8 cellular contexts compared by ENCODE assay signal in genomic region chr19:18408053-18408476, GRCh38. TPM values are rescaled to one million over a fixed set of nuclear protein-coding genes. Genes with fewer than 3 reads are reported as not detected.
DNase-seq lines count a peak whose midpoint lies in the region; ATAC-seq and TF ChIP-seq lines count a peak whose summit lies in the region.

No MANE protein-coding gene starts in this region.

- no peaks in the 10 kb centered on the region for H3K36me3 Mint-ChIP-seq in activated CD8-positive, alpha-beta T cell treated with anti-CD3 and anti-CD28 coated beads for 36 hours (ENCODE audit: low read depth)
- no peaks in the 10 kb centered on the region for H3K36me3 Mint-ChIP-seq in memory B cell

- H3K27ac ChIP-seq in HL-60 (replicated peaks) = no peak overlapping the region
- H3K27ac ChIP-seq in vagina = no peak overlapping the region

- no peaks in the 10 kb centered on the region for H3K9me3 ChIP-seq in vagina

- DNase-seq in BJ (ENCODE audit: low read depth) = no peak
- peak in 1 of 2 experiments; percentile 49 for DNase-seq in HL-60 (ENCODE audit: low read depth in 1 of 2, low spot score in 1 of 2)
- peak; percentile 62 for DNase-seq in activated CD8-positive, alpha-beta T cell treated with anti-CD3 and anti-CD28 coated beads for 36 hours
- peak; percentile 67 to 77 for DNase-seq in memory B cell (ENCODE audit: low spot score in 2 of 2)
- DNase-seq in vagina (ENCODE audit: extremely low spot score in 2 of 2) = no peak
- DNase-seq in HPDE6-E6E7 (ENCODE audit: extremely low spot score) = no peak
- DNase-seq in posterior cingulate gyrus = no peak

- no peak overlapping the region for H3K27ac Mint-ChIP-seq in activated CD8-positive, alpha-beta T cell treated with anti-CD3 and anti-CD28 coated beads for 36 hours
- H3K27ac Mint-ChIP-seq in memory B cell = peak overlapping the region; percentile 75

- CTCF ChIA-PET in BJ (lab: Yijun Ruan, JAX) = interaction anchor here (1.3 to 1.4 kb wide), 2 partner anchors 18 to 59 kb away, joined by 3 to 4 read pairs; no protein-coding TSS in a partner anchor
- CTCF ChIA-PET in activated CD8-positive, alpha-beta T cell treated with anti-CD3 and anti-CD28 coated beads for 36 hours (lab: Charles Lee) = no interaction called here

- TF ChIP-seq CTCF in BJ (IDR thresholded peaks at IDR 0.05; ENCODE audit: insufficient read depth, low read depth, low read length) = peak; percentile 56
- peak; percentile 19 for TF ChIP-seq CTCF in HL-60 (IDR thresholded peaks at IDR 0.05; ENCODE audit: insufficient read depth, low read length)
- TF ChIP-seq CTCF in activated CD8-positive, alpha-beta T cell treated with anti-CD3 and anti-CD28 coated beads for 36 hours (IDR thresholded peaks at IDR 0.05) = peak; percentile 58
- TF ChIP-seq CTCF in vagina (IDR thresholded peaks at IDR 0.05) = no peak

- TF ChIP-seq POLR2A in GM15510 (IDR thresholded peaks at IDR 0.05; ENCODE audit: borderline replicate concordance, extremely low read depth, insufficient read length) (peak; percentile 23), vagina (IDR thresholded peaks at IDR 0.05) (no peak)

- H3K27me3 ChIP-seq in BJ (ENCODE audit: control insufficient read depth, insufficient read depth, low read length) (no peaks in the 10 kb centered on the region), HL-60 (ENCODE audit: insufficient read depth, poor library complexity, severe bottlenecking) (no peaks in the 10 kb centered on the region), vagina (no peaks in the 10 kb centered on the region)

- H3K4me3 ChIP-seq in BJ (ENCODE audit: low read depth, low read length) (no peak overlapping the region), HL-60 (replicated peaks; ENCODE audit: insufficient read depth, low read length) (no peak overlapping the region), vagina (no peak overlapping the region)

- peaks cover 6% of the 10 kb centered on the region for H3K27me3 Mint-ChIP-seq in activated CD8-positive, alpha-beta T cell treated with anti-CD3 and anti-CD28 coated beads for 36 hours
- peaks cover 14% of the 10 kb centered on the region for H3K27me3 Mint-ChIP-seq in memory B cell

- H3K36me3 ChIP-seq in BJ (ENCODE audit: control insufficient read depth, insufficient read depth, low read length) (no peaks in the 10 kb centered on the region), vagina (no peaks in the 10 kb centered on the region)

- H3K9me3 Mint-ChIP-seq in activated CD8-positive, alpha-beta T cell treated with anti-CD3 and anti-CD28 coated beads for 36 hours = no peaks in the 10 kb centered on the region
- no peaks in the 10 kb centered on the region for H3K9me3 Mint-ChIP-seq in memory B cell

- peak; percentile 40 for ATAC-seq in activated CD8-positive, alpha-beta T cell treated with anti-CD3 and anti-CD28 coated beads for 36 hours
- ATAC-seq in memory B cell (ENCODE audit: low read depth) = peak; percentile 92

- POLR2A ChIA-PET in BJ (lab: Charles Lee) = no interaction called here
- POLR2A ChIA-PET in activated CD8-positive, alpha-beta T cell treated with anti-CD3 and anti-CD28 coated beads for 36 hours (lab: Charles Lee) = no interaction called here

- no peaks in the 10 kb centered on the region for H3K4me1 ChIP-seq in vagina

- H3K4me3 Mint-ChIP-seq in activated CD8-positive, alpha-beta T cell treated with anti-CD3 and anti-CD28 coated beads for 36 hours = no peak overlapping the region
- peak overlapping the region; percentile 37 for H3K4me3 Mint-ChIP-seq in memory B cell

- peaks cover 5% of the 10 kb centered on the region for H3K4me1 Mint-ChIP-seq in activated CD8-positive, alpha-beta T cell treated with anti-CD3 and anti-CD28 coated beads for 36 hours (ENCODE audit: low read depth)
- H3K4me1 Mint-ChIP-seq in memory B cell = peaks cover 18% of the 10 kb centered on the region

- intact Hi-C loops in activated CD8-positive, alpha-beta T cell treated with anti-CD3 and anti-CD28 coated beads for 36 hours (cut with micrococcal nuclease) = no loop called here
- intact Hi-C loops in vagina (cut with DNase I) = no loop called here
- intact Hi-C loops in posterior cingulate gyrus (cut with DNase I) = no loop called here

RNA-seq across cellular contexts. Expression of gene LRRC25, which starts 10.6 kb away (rescaled TPM):
- polyA plus RNA-seq in BJ (2011; rRNA removed) = 0.06 TPM in 1 of 2 replicates, not detected in the other
- polyA minus RNA-seq in BJ (2011; rRNA and poly(A)+ RNA removed) = not detected in 2 replicates
- not detected for total RNA-seq in activated CD8-positive, alpha-beta T cell treated with anti-CD3 and anti-CD28 coated beads for 36 hours
- 3.9 TPM for total RNA-seq in vagina

RNA-seq across cellular contexts. Expression of gene SSBP4, which starts 11.1 kb away (rescaled TPM):
- 16.3 and 24.1 TPM in 2 replicates for polyA plus RNA-seq in BJ (2011; rRNA removed)
- polyA minus RNA-seq in BJ (2011; rRNA and poly(A)+ RNA removed) = 15.0 and 30.3 TPM in 2 replicates
- 100 to 1,000 TPM in 1 of 2 experiments, 10 to 100 TPM in 1; 98.2 to 102 TPM for total RNA-seq in activated CD8-positive, alpha-beta T cell treated with anti-CD3 and anti-CD28 coated beads for 36 hours
- total RNA-seq in vagina = 72.7 TPM

RNA-seq across cellular contexts. Expression of gene GDF15, which starts 22.1 kb away (rescaled TPM):
- 19.0 and 30.8 TPM in 2 replicates for polyA plus RNA-seq in BJ (2011; rRNA removed)
- polyA minus RNA-seq in BJ (2011; rRNA and poly(A)+ RNA removed) = 8.3 and 8.4 TPM in 2 replicates
- total RNA-seq in activated CD8-positive, alpha-beta T cell treated with anti-CD3 and anti-CD28 coated beads for 36 hours = not detected
- 25.5 TPM for total RNA-seq in vagina

RNA-seq across cellular contexts. Expression of gene ISYNA1, which starts 29.9 kb away (rescaled TPM):
- 13.5 and 27.0 TPM in 2 replicates for polyA plus RNA-seq in BJ (2011; rRNA removed)
- 12.2 and 16.5 TPM in 2 replicates for polyA minus RNA-seq in BJ (2011; rRNA and poly(A)+ RNA removed)
- total RNA-seq in activated CD8-positive, alpha-beta T cell treated with anti-CD3 and anti-CD28 coated beads for 36 hours = 10 to 100 TPM; 48.6 to 54.9 TPM
- total RNA-seq in vagina = 57.5 TPM

Comparison
In these comparisons a context has a peak if more than half of its experiments do, and no peak if none do; other contexts are left out.
1. DNase-seq: peak in activated CD8-positive, alpha-beta T cell treated with anti-CD3 and anti-CD28 coated beads for 36 hours (single experiment) and memory B cell (2 of 2); none in BJ (single experiment), vagina (0 of 2), HPDE6-E6E7 (single experiment) and posterior cingulate gyrus (0 of 10).
2. CTCF ChIP-seq: peak in BJ (single experiment), HL-60 (single experiment) and activated CD8-positive, alpha-beta T cell treated with anti-CD3 and anti-CD28 coated beads for 36 hours (single experiment); none in vagina (0 of 3).
3. RNA of gene GDF15, which starts 22.1 kb away (total RNA-seq): 25.5 TPM in vagina (single experiment); not detected in activated CD8-positive, alpha-beta T cell treated with anti-CD3 and anti-CD28 coated beads for 36 hours; every median in the first group is over 10 times any median in the second.